Comparison of ENCODE assay signal across 39 cellular contexts in the genomic region with DNA sequence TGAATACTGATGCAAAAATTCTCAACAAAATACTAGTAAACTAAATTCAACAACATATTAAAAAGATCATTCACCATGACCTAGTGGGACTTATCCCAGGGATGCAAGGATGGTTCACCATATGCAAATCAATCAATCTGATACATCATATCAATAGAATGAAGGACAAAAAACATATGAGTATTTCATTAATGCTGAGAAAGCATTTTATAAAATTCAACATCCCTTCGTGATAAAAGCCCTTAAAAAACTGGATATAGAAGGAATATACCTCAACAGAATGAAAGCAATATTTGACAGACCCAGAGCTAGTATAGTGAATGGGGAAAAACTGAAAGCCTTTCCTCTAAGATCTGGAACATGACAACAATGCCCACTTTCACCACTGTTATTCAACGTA.
"Had no signal": no experiment of that assay in that cellular context is flagged by ENCODE, and none has a peak within 500 bp of the region (broad histone marks: within the 10 kb centered on the region; RNA-seq: fewer than 3 reads in every experiment).

No MANE protein-coding gene starts in this region.

- H3K4me3 Mint-ChIP-seq: activated naive CD4-positive, alpha-beta T cell treated with anti-CD3 and anti-CD28 coated beads for 36 hours; activated naive CD4-positive, alpha-beta T cell treated with anti-CD3 and anti-CD28 coated beads, Interleukin-2, amount 10 ng/mL, durations not matched to agents 7 days and 5 days; activated naive CD4-positive, alpha-beta T cell treated with anti-CD3 and anti-CD28 coated beads, Interleukin-2, amount 50 U/mL, for 24 hours; activated naive CD8-positive, alpha-beta T cell; activated naive CD8-positive, alpha-beta T cell treated with anti-CD3 and anti-CD28 coated beads for 36 hours; activated naive CD8-positive, alpha-beta T cell treated with anti-CD3 and anti-CD28 coated beads, Interleukin-2, amount 10 ng/mL, durations not matched to agents 7 days and 5 days; activated naive CD8-positive, alpha-beta T cell treated with anti-CD3 and anti-CD28 coated beads, Interleukin-2, amount 50 U/mL, for 24 hours; activated T-cell treated with anti-CD3 and anti-CD28 coated beads, Interleukin-2, amount 50 U/mL, for 24 hours; activated T-cell treated with anti-CD3 and anti-CD28 coated beads, Interleukin-2, amount 50 U/mL, for 4 hours; activated T-cell treated with anti-CD3 and anti-CD28 coated beads, Interleukin-2, amount 50 U/mL, for 72 hours; activated T-helper 1 cell treated with anti-CD3 and anti-CD28 coated beads, Interleukin-12 subunit alpha, Interleukin-12 subunit beta, Interleukin-2, Interleukin-4 antibody, amounts not matched to agents 30 ng/mL and 10 ng/mL and 1 ng/mL, durations not matched to agents 14 hours and 24 hours and 36 hours; activated T-helper 17 cell treated with anti-CD3 and anti-CD28 coated beads, Interleukin-2, amount 50 U/mL, for 72 hours; brain; central memory CD8-positive, alpha-beta T cell had no signal

- H3K27me3 ChIP-seq: adrenal gland, ascending aorta, body of pancreas, brain microvascular endothelial cell, breast epithelium, cardiac muscle cell had no signal

- ATAC-seq: activated naive CD4-positive, alpha-beta T cell treated with anti-CD3 and anti-CD28 coated beads, Interleukin-2, amount 50 U/mL, for 72 hours; activated naive CD8-positive, alpha-beta T cell treated with anti-CD3 and anti-CD28 coated beads, Interleukin-2, amount 50 U/mL, for 24 hours; activated T-cell treated with anti-CD3 and anti-CD28 coated beads, Interleukin-2, amount 50 U/mL, for 4 hours; activated T-cell treated with anti-CD3 and anti-CD28 coated beads, Interleukin-2, amount 50 U/mL, for 72 hours; activated T-helper 17 cell treated with anti-CD3 and anti-CD28 coated beads, Interleukin-2, amount 50 U/mL, for 72 hours; body of pancreas had no signal

- H3K9me3 ChIP-seq: adrenal gland, ascending aorta, body of pancreas, breast epithelium had no signal

- DNase-seq: activated effector memory CD4-positive, alpha-beta T cell treated with anti-CD3 and anti-CD28 coated beads, Interleukin-2, amount 50 U/mL, for 16 hours; activated effector memory CD4-positive, alpha-beta T cell treated with Interleukin-2 at 50 U/mL for 16 hours; activated gamma-delta T cell; activated gamma-delta T cell treated with Interleukin-2 at 50 U/mL for 16 hours; activated naive CD4-positive, alpha-beta T cell; activated naive CD4-positive, alpha-beta T cell treated with anti-CD3 and anti-CD28 coated beads for 36 hours; activated naive CD4-positive, alpha-beta T cell treated with anti-CD3 and anti-CD28 coated beads, Interleukin-2, amount 10 ng/mL, durations not matched to agents 7 days and 5 days; activated naive CD4-positive, alpha-beta T cell treated with anti-CD3 and anti-CD28 coated beads, Interleukin-2, amount 50 U/mL, for 16 hours; activated naive CD4-positive, alpha-beta T cell treated with Interleukin-2 at 50 U/mL for 16 hours; activated naive CD8-positive, alpha-beta T cell treated with anti-CD3 and anti-CD28 coated beads for 36 hours; activated naive CD8-positive, alpha-beta T cell treated with anti-CD3 and anti-CD28 coated beads, Interleukin-2, amount 10 ng/mL, durations not matched to agents 7 days and 5 days; activated naive CD8-positive, alpha-beta T cell treated with anti-CD3 and anti-CD28 coated beads, Interleukin-2, amount 50 U/mL, for 24 hours; activated T-cell treated with anti-CD3 and anti-CD28 coated beads, Interleukin-2, amount 50 U/mL, for 1 hour; activated T-cell treated with anti-CD3 and anti-CD28 coated beads, Interleukin-2, amount 50 U/mL, for 24 hours; activated T-cell treated with anti-CD3 and anti-CD28 coated beads, Interleukin-2, amount 50 U/mL, for 4 hours; activated T-cell treated with anti-CD3 and anti-CD28 coated beads, Interleukin-2, amount 50 U/mL, for 48 hours; activated T-cell treated with anti-CD3 and anti-CD28 coated beads, Interleukin-2, amount 50 U/mL, for 72 hours; adrenal gland; amniotic stem cell; amygdala; anterior cingulate cortex; aorta; body of pancreas; brain microvascular endothelial cell; caudate nucleus; central memory CD4-positive, alpha-beta T cell; cerebellar nuclear complex had no signal

- H3K4me1 ChIP-seq: adrenal gland, ascending aorta, body of pancreas, breast epithelium had no signal

- H3K27ac Mint-ChIP-seq: activated naive CD4-positive, alpha-beta T cell treated with anti-CD3 and anti-CD28 coated beads for 36 hours; activated naive CD4-positive, alpha-beta T cell treated with anti-CD3 and anti-CD28 coated beads, Interleukin-2, amount 10 ng/mL, durations not matched to agents 7 days and 5 days; activated naive CD4-positive, alpha-beta T cell treated with anti-CD3 and anti-CD28 coated beads, Interleukin-2, amount 50 U/mL, for 24 hours; activated naive CD4-positive, alpha-beta T cell treated with anti-CD3 and anti-CD28 coated beads, Interleukin-2, amount 50 U/mL, for 72 hours; activated naive CD8-positive, alpha-beta T cell; activated naive CD8-positive, alpha-beta T cell treated with anti-CD3 and anti-CD28 coated beads for 36 hours; activated naive CD8-positive, alpha-beta T cell treated with anti-CD3 and anti-CD28 coated beads, Interleukin-2, amount 10 ng/mL, durations not matched to agents 7 days and 5 days; activated naive CD8-positive, alpha-beta T cell treated with anti-CD3 and anti-CD28 coated beads, Interleukin-2, amount 50 U/mL, for 24 hours; activated T-cell treated with anti-CD3 and anti-CD28 coated beads, Interleukin-2, amount 50 U/mL, for 24 hours; activated T-cell treated with anti-CD3 and anti-CD28 coated beads, Interleukin-2, amount 50 U/mL, for 72 hours; activated T-helper 1 cell treated with anti-CD3 and anti-CD28 coated beads, Interleukin-12 subunit alpha, Interleukin-12 subunit beta, Interleukin-2, Interleukin-4 antibody, amounts not matched to agents 30 ng/mL and 10 ng/mL and 1 ng/mL, durations not matched to agents 14 hours and 24 hours and 36 hours; activated T-helper 17 cell treated with anti-CD3 and anti-CD28 coated beads, Interleukin-2, amount 50 U/mL, for 72 hours; activated T-helper 2 cell treated with anti-CD3 and anti-CD28 coated beads, Interferon-gamma antibody, Interleukin-2, Interleukin-4, amounts not matched to agents 10 μg/mL and 5 μg/mL and 100 μg/mL, durations not matched to agents 14 hours and 24 hours and 36 hours; brain had no signal

- H3K4me1 Mint-ChIP-seq: activated naive CD4-positive, alpha-beta T cell treated with anti-CD3 and anti-CD28 coated beads, Interleukin-2, amount 10 ng/mL, durations not matched to agents 7 days and 5 days; activated naive CD4-positive, alpha-beta T cell treated with anti-CD3 and anti-CD28 coated beads, Interleukin-2, amount 50 U/mL, for 24 hours; activated naive CD8-positive, alpha-beta T cell treated with anti-CD3 and anti-CD28 coated beads for 36 hours; activated naive CD8-positive, alpha-beta T cell treated with anti-CD3 and anti-CD28 coated beads, Interleukin-2, amount 10 ng/mL, durations not matched to agents 7 days and 5 days; activated naive CD8-positive, alpha-beta T cell treated with anti-CD3 and anti-CD28 coated beads, Interleukin-2, amount 50 U/mL, for 24 hours; activated T-helper 17 cell treated with anti-CD3 and anti-CD28 coated beads, Interleukin-2, amount 50 U/mL, for 72 hours; brain; central memory CD8-positive, alpha-beta T cell had no signal

- H3K9me3 Mint-ChIP-seq: activated naive CD4-positive, alpha-beta T cell treated with anti-CD3 and anti-CD28 coated beads, Interleukin-2, amount 10 ng/mL, durations not matched to agents 7 days and 5 days; activated naive CD8-positive, alpha-beta T cell treated with anti-CD3 and anti-CD28 coated beads, Interleukin-2, amount 10 ng/mL, durations not matched to agents 7 days and 5 days; activated T-cell treated with anti-CD3 and anti-CD28 coated beads, Interleukin-2, amount 50 U/mL, for 24 hours had no signal

- H3K4me3 ChIP-seq: adrenal gland, ascending aorta, body of pancreas, breast epithelium, cardiac muscle cell had no signal

- H3K36me3 ChIP-seq: adrenal gland, ascending aorta, brain microvascular endothelial cell, breast epithelium, cardiac muscle cell had no signal

- H3K27me3 Mint-ChIP-seq: activated naive CD4-positive, alpha-beta T cell treated with anti-CD3 and anti-CD28 coated beads, Interleukin-2, amount 10 ng/mL, durations not matched to agents 7 days and 5 days; activated naive CD8-positive, alpha-beta T cell treated with anti-CD3 and anti-CD28 coated beads for 36 hours; activated naive CD8-positive, alpha-beta T cell treated with anti-CD3 and anti-CD28 coated beads, Interleukin-2, amount 50 U/mL, for 24 hours; activated T-helper 17 cell treated with anti-CD3 and anti-CD28 coated beads, Interleukin-2, amount 50 U/mL, for 72 hours; brain; central memory CD8-positive, alpha-beta T cell had no signal

- FAIRE-seq: bronchial epithelial cell had no signal

- H3K36me3 Mint-ChIP-seq: activated naive CD8-positive, alpha-beta T cell treated with anti-CD3 and anti-CD28 coated beads, Interleukin-2, amount 10 ng/mL, durations not matched to agents 7 days and 5 days had no signal

- H3K27ac ChIP-seq: adrenal gland, ascending aorta, body of pancreas, brain microvascular endothelial cell, breast epithelium, cardiac muscle cell had no signal
